ENCODE assay signal across 8 cellular contexts in genomic region chr10:32347363-32347735, GRCh38. TPM values are rescaled to one million over a fixed set of nuclear protein-coding genes. Genes with fewer than 3 reads are reported as not detected.
DNase-seq lines count a peak whose midpoint lies in the region; ATAC-seq, FAIRE-seq and TF ChIP-seq lines count a peak whose summit lies in the region.

No MANE protein-coding gene starts in this region.

- ATAC-seq in HG02938 (IDR thresholded peaks at IDR 0.05; ENCODE audit: unreplicated experiment) (peak; percentile 14), WTC11 (peak; percentile 2; the same call in 1 of the 2 replicates), left cardiac atrium (peak; percentile 0 to 2), GM21723 (IDR thresholded peaks at IDR 0.05; ENCODE audit: unreplicated experiment) (no peak)

- no peak for FAIRE-seq in small intestine (lab: Jason Lieb, UNC)

- CTCF ChIA-PET in WTC11 (lab: Charles Lee), result interaction anchor here (0.6 to 1.2 kb wide), 2 partner anchors 91 to 122 kb away, joined by 3 to 6 read pairs; no protein-coding TSS in a partner anchor

- peaks cover 44% of the 10 kb centered on the region for H3K4me1 Mint-ChIP-seq in WTC11

- POLR2A ChIA-PET in WTC11 (lab: Charles Lee), result no interaction called here

- no peak overlapping the region for H3K27ac Mint-ChIP-seq in WTC11

- no peaks in the 10 kb centered on the region for H3K36me3 ChIP-seq in small intestine (ENCODE audit: control insufficient read depth in 2 of 2, insufficient read depth in 2 of 2, low read length in 2 of 2)

- H3K9me3 ChIP-seq in small intestine (ENCODE audit: control insufficient read depth, low read depth), result no peaks in the 10 kb centered on the region

- H3K4me1 ChIP-seq in small intestine (ENCODE audit: control insufficient read depth in 2 of 2, insufficient read depth in 1 of 2, low read depth in 1 of 2, low read length in 1 of 2), result peaks cover 0 to 4% of the 10 kb centered on the region in 2 donors

- no peaks in the 10 kb centered on the region for H3K27me3 Mint-ChIP-seq in WTC11 (ENCODE audit: low read depth)

- H3K9me3 Mint-ChIP-seq in WTC11, result no peaks in the 10 kb centered on the region

- WGBS in small intestine, 3 donors, result 0% methylated on average over 40 to 46 of the region's 46 CpGs

- no peaks in the 10 kb centered on the region for H3K27me3 ChIP-seq in small intestine (ENCODE audit: control insufficient read depth in 2 of 2, insufficient read depth in 2 of 2, low read length in 2 of 2)

- no peak for TF ChIP-seq CTCF in WTC11 (IDR thresholded peaks at IDR 0.05)

- intact Hi-C loops in left cardiac atrium (cut with DNase I), result loop anchor here (2.0 to 5.0 kb wide), 2 partner anchors 90 to 93 kb away; no protein-coding TSS in a partner anchor

- H3K4me3 ChIP-seq in small intestine (ENCODE audit: low read depth in 1 of 2, low read length in 2 of 2), result peak overlapping the region; percentile 79 to 83

- DNase-seq in NCI-H82 (lab: John Stamatoyannopoulos, UW), result peak; percentile 50
- DNase-seq in NCI-H82 treated with DMSO at 0.1 percent for 48 hours (lab: John Stamatoyannopoulos, UW; ENCODE audit: unreplicated experiment), result no peak
- peak; percentile 66 for DNase-seq in WTC11 (ENCODE audit: low spot score)
- no peak for DNase-seq in left cardiac atrium
- DNase-seq in small intestine, result no peak
- no peak for DNase-seq in HPDE6-E6E7 (ENCODE audit: extremely low spot score)

- peak overlapping the region; percentile 55 for H3K4me3 Mint-ChIP-seq in WTC11

- H3K36me3 Mint-ChIP-seq in WTC11, result peaks cover 6% of the 10 kb centered on the region; the same call in 1 of the 2 replicates

- H3K27ac ChIP-seq in small intestine (ENCODE audit: low read depth in 1 of 2, low read length in 1 of 2), result peak overlapping the region; percentile 100

TF ChIP-seq in WTC11, 78 proteins besides CTCF, POLR2A, EP300 and RAD21:
- TF ChIP-seq GABPB1 (CRISPR knock-in tag; IDR thresholded peaks at IDR 0.05) (no peak), ZNF425 (CRISPR knock-in tag; conservative IDR thresholded peaks at IDR 0.05) (no peak), TCF7 (CRISPR knock-in tag; IDR thresholded peaks at IDR 0.05; ENCODE audit: low read depth) (0 out of 2 replicates have a peak, but pooled peaks have one; percentile 1), PRRX2 (CRISPR knock-in tag; IDR thresholded peaks at IDR 0.05) (no peak), FOXK1 (CRISPR knock-in tag; IDR thresholded peaks at IDR 0.05) (no peak), TP53 (CRISPR knock-in tag; IDR thresholded peaks at IDR 0.05) (0 out of 2 replicates have a peak, but pooled peaks have one; percentile 70), GRHL2 (CRISPR knock-in tag; IDR thresholded peaks at IDR 0.05; ENCODE audit: insufficient replicate concordance, severe bottlenecking) (no peak), NFATC4 (CRISPR knock-in tag; IDR thresholded peaks at IDR 0.05) (no peak), ZNF219 (CRISPR knock-in tag; IDR thresholded peaks at IDR 0.05; ENCODE audit: borderline replicate concordance) (no peak; the same call in 1 of the 2 replicates), GTF2I (CRISPR knock-in tag; conservative IDR thresholded peaks at IDR 0.05) (no peak), ZNF263 (CRISPR knock-in tag; IDR thresholded peaks at IDR 0.05; ENCODE audit: low read depth) (no peak), ZNF416 (CRISPR knock-in tag; IDR thresholded peaks at IDR 0.05) (no peak), ZNF232 (CRISPR knock-in tag; IDR thresholded peaks at IDR 0.05) (no peak)
- TF ChIP-seq, protein P1, sequence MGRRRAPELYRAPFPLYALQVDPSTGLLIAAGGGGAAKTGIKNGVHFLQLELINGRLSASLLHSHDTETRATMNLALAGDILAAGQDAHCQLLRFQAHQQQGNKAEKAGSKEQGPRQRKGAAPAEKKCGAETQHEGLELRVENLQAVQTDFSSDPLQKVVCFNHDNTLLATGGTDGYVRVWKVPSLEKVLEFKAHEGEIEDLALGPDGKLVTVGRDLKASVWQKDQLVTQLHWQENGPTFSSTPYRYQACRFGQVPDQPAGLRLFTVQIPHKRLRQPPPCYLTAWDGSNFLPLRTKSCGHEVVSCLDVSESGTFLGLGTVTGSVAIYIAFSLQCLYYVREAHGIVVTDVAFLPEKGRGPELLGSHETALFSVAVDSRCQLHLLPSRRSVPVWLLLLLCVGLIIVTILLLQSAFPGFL (CRISPR knock-in tag; IDR thresholded peaks at IDR 0.05; ENCODE audit: borderline replicate concordance), result no peak
- TF ChIP-seq, protein P2, sequence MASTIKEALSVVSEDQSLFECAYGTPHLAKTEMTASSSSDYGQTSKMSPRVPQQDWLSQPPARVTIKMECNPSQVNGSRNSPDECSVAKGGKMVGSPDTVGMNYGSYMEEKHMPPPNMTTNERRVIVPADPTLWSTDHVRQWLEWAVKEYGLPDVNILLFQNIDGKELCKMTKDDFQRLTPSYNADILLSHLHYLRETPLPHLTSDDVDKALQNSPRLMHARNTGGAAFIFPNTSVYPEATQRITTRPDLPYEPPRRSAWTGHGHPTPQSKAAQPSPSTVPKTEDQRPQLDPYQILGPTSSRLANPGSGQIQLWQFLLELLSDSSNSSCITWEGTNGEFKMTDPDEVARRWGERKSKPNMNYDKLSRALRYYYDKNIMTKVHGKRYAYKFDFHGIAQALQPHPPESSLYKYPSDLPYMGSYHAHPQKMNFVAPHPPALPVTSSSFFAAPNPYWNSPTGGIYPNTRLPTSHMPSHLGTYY (CRISPR knock-in tag; IDR thresholded peaks at IDR 0.05), result 0 out of 2 replicates have a peak, but pooled peaks have one; percentile 17

RNA-seq across cellular contexts. Expression of gene EPC1, which starts 0.4 kb away (rescaled TPM):
- total RNA-seq in WTC11 (2021) (22.2 to 23.1 TPM (median 22.5 TPM) in 3 replicates), left cardiac atrium (10 to 100 TPM; 21.0 to 23.0 TPM)
- polyA plus RNA-seq in small intestine, result 10 to 100 TPM; 12.8 to 13.4 (median 13.2) TPM

Comparison
In these comparisons a context has a peak if more than half of its experiments do, and no peak if none do; other contexts are left out.
1. DNase-seq: peak in NCI-H82 (single experiment) and WTC11 (single experiment); none in NCI-H82 treated with DMSO at 0.1 percent for 48 hours (single experiment), left cardiac atrium (single experiment), small intestine (single experiment) and HPDE6-E6E7 (single experiment).